8 cellular contexts compared by ENCODE assay signal in the genomic region with DNA sequence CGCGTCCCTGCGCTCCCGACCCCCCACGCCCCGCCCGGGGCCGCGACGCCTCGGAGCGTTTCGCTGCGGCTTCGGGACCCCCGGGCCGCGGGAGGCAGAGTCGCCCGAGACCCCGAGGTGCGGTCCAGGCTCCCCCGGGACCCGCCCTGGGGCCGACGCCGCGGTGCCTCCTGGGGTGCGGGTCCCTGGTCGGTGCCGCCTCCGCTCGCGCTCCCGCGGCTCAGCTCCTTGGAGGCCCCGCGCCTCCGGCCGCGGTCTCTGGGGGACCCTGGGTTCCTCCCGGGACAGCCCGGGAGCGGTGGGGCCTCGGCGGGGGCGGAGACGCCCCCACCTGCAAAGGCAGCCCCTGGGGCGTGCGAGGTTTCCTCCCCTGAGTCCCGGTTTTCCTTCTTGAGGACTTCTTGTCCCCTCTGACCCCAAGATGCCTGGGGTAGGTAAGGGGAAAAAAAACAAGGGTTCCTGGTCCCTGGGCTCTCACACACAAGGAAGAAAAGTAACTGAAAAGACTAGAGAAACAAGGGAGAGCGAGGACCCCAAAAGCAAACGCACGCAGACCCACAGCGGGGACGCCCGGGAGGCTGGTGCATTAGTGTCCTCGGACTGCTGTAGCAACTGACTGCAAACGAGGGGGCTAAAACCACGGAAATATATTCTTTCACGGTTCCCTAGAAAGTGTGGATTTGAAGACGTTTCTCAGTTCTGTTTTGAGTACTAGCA. TPM values are rescaled to one million over a fixed set of nuclear protein-coding genes. Genes with fewer than 3 reads are reported as not detected.
A peak's percentile ranks its signal among the peaks of the same experiment; 100 is the strongest.
DNase-seq lines count a peak whose midpoint lies in the region; ATAC-seq, FAIRE-seq and TF ChIP-seq lines count a peak whose summit lies in the region.

No MANE protein-coding gene starts in this region.

- no peak for TF ChIP-seq POLR2A in prostate gland (IDR thresholded peaks at IDR 0.05)

- no peak for FAIRE-seq in GM19239 (lab: Jason Lieb, UNC)

- H3K4me1 ChIP-seq in SJSA1 (replicated peaks) (peaks cover 11% of the 10 kb centered on the region), prostate gland (replicated peaks) (no peaks in the 10 kb centered on the region)

- no peak overlapping the region for H3K27ac ChIP-seq in SJSA1
- H3K27ac ChIP-seq in prostate gland = peak overlapping the region; percentile 84 to 91

- whole genome bisulfite sequencing in prostate gland = 5% methylated on average over 33 of the region's 62 CpGs

- ATAC-seq in GM21367 (IDR thresholded peaks at IDR 0.05; ENCODE audit: unreplicated experiment) = peak; percentile 21

- no peak for TF ChIP-seq CTCF in fibroblast of the aortic adventitia (IDR thresholded peaks at IDR 0.05; ENCODE audit: insufficient read depth, low read length)
- TF ChIP-seq CTCF in prostate gland (IDR thresholded peaks at IDR 0.05) = no peak

- H3K36me3 ChIP-seq in SJSA1 (peaks cover 13% of the 10 kb centered on the region), prostate gland (no peaks in the 10 kb centered on the region)

- peak overlapping the region; percentile 96 for H3K4me3 ChIP-seq in SJSA1
- H3K4me3 ChIP-seq in fibroblast of the aortic adventitia (ENCODE audit: low read depth, low read length) = peak overlapping the region; percentile 82
- peak overlapping the region; percentile 88 to 95 for H3K4me3 ChIP-seq in prostate gland

- H3K27me3 ChIP-seq in SJSA1 (replicated peaks) = no peaks in the 10 kb centered on the region
- no peaks in the 10 kb centered on the region for H3K27me3 ChIP-seq in prostate gland (replicated peaks; ENCODE audit: insufficient read depth)

- intact Hi-C loops in prostate gland (cut with DNase I) = loop anchor here (5.0 kb wide), 1 partner anchor 60 kb away; the partner anchor contains the start of gene SGTA

- DNase-seq in AG08395 (ENCODE audit: low spot score) (peak; percentile 5), SJSA1 (ENCODE audit: low read depth in 1 of 2, low spot score in 2 of 2) (no peak), fibroblast of the aortic adventitia (ENCODE audit: low read depth) (no peak), prostate gland (ENCODE audit: low spot score) (no peak), NK-92 (lab: John Stamatoyannopoulos, UW; ENCODE audit: unreplicated experiment) (no peak), GM19239 (ENCODE audit: insufficient read length, low spot score) (no peak), SHP77 treated with DMSO at 0.1 percent for 48 hours (lab: John Stamatoyannopoulos, UW) (no peak)

- H3K9me3 ChIP-seq in SJSA1 (replicated peaks) = peaks cover 22% of the 10 kb centered on the region
- no peaks in the 10 kb centered on the region for H3K9me3 ChIP-seq in prostate gland

RNA-seq across cellular contexts. Expression of gene ZNF555, which starts 0.7 kb away (rescaled TPM):
- total RNA-seq in SJSA1 (2014; rRNA removed; shearing (Covaris generic)) = 2.9 and 5.2 TPM in 2 replicates
- 5.9 and 7.0 TPM in 2 replicates for total RNA-seq in fibroblast of the aortic adventitia (ENCODE audit: low replicate concordance)
- total RNA-seq in prostate gland = 1 to 10 TPM; 5.0 to 6.9 TPM

RNA-seq across cellular contexts. Expression of gene ZNF554, which starts 22.3 kb away (rescaled TPM):
- total RNA-seq in SJSA1 (2014; rRNA removed; shearing (Covaris generic)) = 1.7 and 2.7 TPM in 2 replicates
- total RNA-seq in fibroblast of the aortic adventitia (ENCODE audit: low replicate concordance) (3.2 and 13.5 TPM in 2 replicates), prostate gland (1 to 10 TPM; 4.4 to 8.6 TPM)

RNA-seq across cellular contexts. Expression of gene ZNF556, which starts 25.1 kb away (rescaled TPM):
- total RNA-seq in SJSA1 (2014; rRNA removed; shearing (Covaris generic)) = 0.08 and 0.09 TPM in 2 replicates
- total RNA-seq in fibroblast of the aortic adventitia (ENCODE audit: low replicate concordance) = 0.08 TPM in 1 of 2 replicates, not detected in the other
- under 1 TPM in 1 of 2 donors, not detected in 1; 0.28 TPM for total RNA-seq in prostate gland

RNA-seq across cellular contexts. Expression of gene THOP1, which starts 56.7 kb away (rescaled TPM):
- 146 and 185 TPM in 2 replicates for total RNA-seq in SJSA1 (2014; rRNA removed; shearing (Covaris generic))
- total RNA-seq in fibroblast of the aortic adventitia (ENCODE audit: low replicate concordance) (46.4 and 70.0 TPM in 2 replicates), prostate gland (100 to 1,000 TPM; 119 to 132 TPM)

RNA-seq across cellular contexts. Expression of gene ZNF57, which starts 58.7 kb away (rescaled TPM):
- 3.3 and 4.3 TPM in 2 replicates for total RNA-seq in SJSA1 (2014; rRNA removed; shearing (Covaris generic))
- 3.4 and 4.8 TPM in 2 replicates for total RNA-seq in fibroblast of the aortic adventitia (ENCODE audit: low replicate concordance)
- 10 to 100 TPM in 1 of 2 donors, 1 to 10 TPM in 1; 4.8 to 10.7 TPM for total RNA-seq in prostate gland
